In genomic region chr13:98571955-98572662, GRCh38 we compare ENCODE assay signal across 1 cellular context.
TF ChIP-seq lines count a peak whose summit lies in the region.

No MANE protein-coding gene starts in this region.

TF ChIP-seq in K562, 482 proteins besides CTCF, POLR2A, EP300 and RAD21 (continued from another document and continues in another):
- TF ChIP-seq CREB3L1 (IDR thresholded peaks at IDR 0.05; ENCODE audit: borderline replicate concordance, low read depth) (no peak), YBX1 (IDR thresholded peaks at IDR 0.05) (no peak), PKNOX1 (IDR thresholded peaks at IDR 0.05) (peak; percentile 37; the same call in 1 of the 2 replicates), BMI1 (IDR thresholded peaks at IDR 0.05; ENCODE audit: low read length) (no peak), L3MBTL2 (IDR thresholded peaks at IDR 0.05) (peak; percentile 77), BRF1 (IDR thresholded peaks at IDR 0.05; ENCODE audit: borderline replicate concordance, extremely low read depth, insufficient read length) (no peak), RAD51 (IDR thresholded peaks at IDR 0.05; ENCODE audit: borderline replicate concordance, low read depth) (no peak), SIN3A (IDR thresholded peaks at IDR 0.05; ENCODE audit: borderline replicate concordance in 2 of 2, control insufficient read depth in 1 of 2, low read depth in 2 of 2, low read length in 2 of 2) (no peak), ZNF274 (IDR thresholded peaks at IDR 0.05; ENCODE audit: borderline replicate concordance, low read depth, low read length) (no peak), MGA (IDR thresholded peaks at IDR 0.05) (peak; percentile 82), SOX6 (IDR thresholded peaks at IDR 0.05) (no peak), TEAD1 (CRISPR knock-in tag; IDR thresholded peaks at IDR 0.05) (no peak), HMGXB4 (CRISPR knock-in tag; IDR thresholded peaks at IDR 0.05) (no peak)
- TF ChIP-seq, protein P1, sequence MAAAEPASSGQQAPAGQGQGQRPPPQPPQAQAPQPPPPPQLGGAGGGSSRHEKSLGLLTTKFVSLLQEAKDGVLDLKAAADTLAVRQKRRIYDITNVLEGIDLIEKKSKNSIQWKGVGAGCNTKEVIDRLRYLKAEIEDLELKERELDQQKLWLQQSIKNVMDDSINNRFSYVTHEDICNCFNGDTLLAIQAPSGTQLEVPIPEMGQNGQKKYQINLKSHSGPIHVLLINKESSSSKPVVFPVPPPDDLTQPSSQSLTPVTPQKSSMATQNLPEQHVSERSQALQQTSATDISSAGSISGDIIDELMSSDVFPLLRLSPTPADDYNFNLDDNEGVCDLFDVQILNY (CRISPR knock-in tag; IDR thresholded peaks at IDR 0.05): no peak
- TF ChIP-seq, protein P2, sequence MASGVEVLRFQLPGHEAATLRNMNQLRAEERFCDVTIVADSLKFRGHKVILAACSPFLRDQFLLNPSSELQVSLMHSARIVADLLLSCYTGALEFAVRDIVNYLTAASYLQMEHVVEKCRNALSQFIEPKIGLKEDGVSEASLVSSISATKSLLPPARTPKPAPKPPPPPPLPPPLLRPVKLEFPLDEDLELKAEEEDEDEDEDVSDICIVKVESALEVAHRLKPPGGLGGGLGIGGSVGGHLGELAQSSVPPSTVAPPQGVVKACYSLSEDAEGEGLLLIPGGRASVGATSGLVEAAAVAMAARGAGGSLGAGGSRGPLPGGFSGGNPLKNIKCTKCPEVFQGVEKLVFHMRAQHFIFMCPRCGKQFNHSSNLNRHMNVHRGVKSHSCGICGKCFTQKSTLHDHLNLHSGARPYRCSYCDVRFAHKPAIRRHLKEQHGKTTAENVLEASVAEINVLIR (CRISPR knock-in tag; IDR thresholded peaks at IDR 0.05): no peak
- TF ChIP-seq, protein P3, sequence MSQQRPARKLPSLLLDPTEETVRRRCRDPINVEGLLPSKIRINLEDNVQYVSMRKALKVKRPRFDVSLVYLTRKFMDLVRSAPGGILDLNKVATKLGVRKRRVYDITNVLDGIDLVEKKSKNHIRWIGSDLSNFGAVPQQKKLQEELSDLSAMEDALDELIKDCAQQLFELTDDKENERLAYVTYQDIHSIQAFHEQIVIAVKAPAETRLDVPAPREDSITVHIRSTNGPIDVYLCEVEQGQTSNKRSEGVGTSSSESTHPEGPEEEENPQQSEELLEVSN (IDR thresholded peaks at IDR 0.05; ENCODE audit: borderline replicate concordance in 1 of 2, extremely low read depth in 1 of 2, insufficient read depth in 1 of 2, insufficient read length in 1 of 2, low read depth in 1 of 2, low read length in 1 of 2, poor library complexity in 1 of 2, severe bottlenecking in 1 of 2): peak in 1 of 2 experiments; percentile 64
- TF ChIP-seq, protein P4, sequence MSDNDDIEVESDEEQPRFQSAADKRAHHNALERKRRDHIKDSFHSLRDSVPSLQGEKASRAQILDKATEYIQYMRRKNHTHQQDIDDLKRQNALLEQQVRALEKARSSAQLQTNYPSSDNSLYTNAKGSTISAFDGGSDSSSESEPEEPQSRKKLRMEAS (CRISPR knock-in tag; IDR thresholded peaks at IDR 0.05): peak; percentile 68
- TF ChIP-seq, protein P5, sequence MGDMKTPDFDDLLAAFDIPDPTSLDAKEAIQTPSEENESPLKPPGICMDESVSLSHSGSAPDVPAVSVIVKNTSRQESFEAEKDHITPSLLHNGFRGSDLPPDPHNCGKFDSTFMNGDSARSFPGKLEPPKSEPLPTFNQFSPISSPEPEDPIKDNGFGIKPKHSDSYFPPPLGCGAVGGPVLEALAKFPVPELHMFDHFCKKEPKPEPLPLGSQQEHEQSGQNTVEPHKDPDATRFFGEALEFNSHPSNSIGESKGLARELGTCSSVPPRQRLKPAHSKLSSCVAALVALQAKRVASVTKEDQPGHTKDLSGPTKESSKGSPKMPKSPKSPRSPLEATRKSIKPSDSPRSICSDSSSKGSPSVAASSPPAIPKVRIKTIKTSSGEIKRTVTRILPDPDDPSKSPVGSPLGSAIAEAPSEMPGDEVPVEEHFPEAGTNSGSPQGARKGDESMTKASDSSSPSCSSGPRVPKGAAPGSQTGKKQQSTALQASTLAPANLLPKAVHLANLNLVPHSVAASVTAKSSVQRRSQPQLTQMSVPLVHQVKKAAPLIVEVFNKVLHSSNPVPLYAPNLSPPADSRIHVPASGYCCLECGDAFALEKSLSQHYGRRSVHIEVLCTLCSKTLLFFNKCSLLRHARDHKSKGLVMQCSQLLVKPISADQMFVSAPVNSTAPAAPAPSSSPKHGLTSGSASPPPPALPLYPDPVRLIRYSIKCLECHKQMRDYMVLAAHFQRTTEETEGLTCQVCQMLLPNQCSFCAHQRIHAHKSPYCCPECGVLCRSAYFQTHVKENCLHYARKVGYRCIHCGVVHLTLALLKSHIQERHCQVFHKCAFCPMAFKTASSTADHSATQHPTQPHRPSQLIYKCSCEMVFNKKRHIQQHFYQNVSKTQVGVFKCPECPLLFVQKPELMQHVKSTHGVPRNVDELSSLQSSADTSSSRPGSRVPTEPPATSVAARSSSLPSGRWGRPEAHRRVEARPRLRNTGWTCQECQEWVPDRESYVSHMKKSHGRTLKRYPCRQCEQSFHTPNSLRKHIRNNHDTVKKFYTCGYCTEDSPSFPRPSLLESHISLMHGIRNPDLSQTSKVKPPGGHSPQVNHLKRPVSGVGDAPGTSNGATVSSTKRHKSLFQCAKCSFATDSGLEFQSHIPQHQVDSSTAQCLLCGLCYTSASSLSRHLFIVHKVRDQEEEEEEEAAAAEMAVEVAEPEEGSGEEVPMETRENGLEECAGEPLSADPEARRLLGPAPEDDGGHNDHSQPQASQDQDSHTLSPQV (IDR thresholded peaks at IDR 0.05): 0 out of 2 replicates have a peak, but pooled peaks have one; percentile 53
